Comparison of ENCODE assay signal across 8 cellular contexts in genomic region chr4:110005461-110006056, GRCh38.
A peak's percentile ranks its signal among the peaks of the same experiment; 100 is the strongest.
DNase-seq lines count a peak whose midpoint lies in the region; ATAC-seq and TF ChIP-seq lines count a peak whose summit lies in the region.

No MANE protein-coding gene starts in this region.

- peak overlapping the region; percentile 26 to 76 (median 61) for H3K27ac Mint-ChIP-seq in nephron

- no peaks in the 10 kb centered on the region for H3K36me3 Mint-ChIP-seq in nephron (ENCODE audit: low read depth)

- H3K9me3 Mint-ChIP-seq in nephron = no peaks in the 10 kb centered on the region

- no peaks in the 10 kb centered on the region for H3K4me1 ChIP-seq in RWPE2 (ENCODE audit: insufficient read depth, poor library complexity, severe bottlenecking)

- no peaks in the 10 kb centered on the region for H3K27me3 Mint-ChIP-seq in nephron (ENCODE audit: low read depth)

- H3K4me3 Mint-ChIP-seq in nephron = no peak overlapping the region

- H3K36me3 ChIP-seq in RWPE2 (ENCODE audit: low read depth) = no peaks in the 10 kb centered on the region

- H3K27me3 ChIP-seq in RWPE2 (ENCODE audit: insufficient read depth, poor library complexity, severe bottlenecking) = no peaks in the 10 kb centered on the region

- no peak for DNase-seq in activated CD4-positive, CD25-positive, alpha-beta regulatory T cell (lab: John Stamatoyannopoulos, UW)
- peak; percentile 60 for DNase-seq in KBM-7
- no peak for DNase-seq in RWPE2 (ENCODE audit: low spot score)
- DNase-seq in epithelial cell of prostate (ENCODE audit: low read depth, low spot score) = peak; percentile 29
- DNase-seq in HuH-7 (ENCODE audit: low spot score) = no peak

- ATAC-seq in activated CD4-positive, CD25-positive, alpha-beta regulatory T cell treated with anti-CD3 and anti-CD28 coated beads, Interleukin-2, amount 50 U/mL, for 24 hours = peak; percentile 57 to 60
- peak; percentile 84 for ATAC-seq in GM21447 (IDR thresholded peaks at IDR 0.05; ENCODE audit: unreplicated experiment)
- peak; percentile 77 for ATAC-seq in RWPE2 (ENCODE audit: low read depth)

- H3K27ac ChIP-seq in RWPE2 (ENCODE audit: poor library complexity, severe bottlenecking) = no peak overlapping the region
- H3K27ac ChIP-seq in epithelial cell of prostate = no peak overlapping the region

- no peak overlapping the region for H3K4me3 ChIP-seq in RWPE2 (ENCODE audit: severe bottlenecking)

- in situ Hi-C loops in KBM-7 (cut with MboI; ENCODE audit: low pct_unique_long_range_greater_than_20kb, low sequenced_read_pairs) = loop anchor here (10.0 kb wide), 1 partner anchor 519 kb away; no protein-coding TSS in a partner anchor

- TF ChIP-seq CTCF in RWPE2 (IDR thresholded peaks at IDR 0.05; ENCODE audit: poor library complexity, severe bottlenecking) (peak; percentile 93), nephron (IDR thresholded peaks at IDR 0.05; ENCODE audit: unreplicated experiment in 3 of 3) (peak; percentile 75 to 80 (median 77))

- no peaks in the 10 kb centered on the region for H3K9me3 ChIP-seq in RWPE2 (ENCODE audit: severe bottlenecking)

- peaks cover 41% of the 10 kb centered on the region for H3K4me1 Mint-ChIP-seq in nephron

Comparison
In these comparisons a context has a peak if more than half of its experiments do, and no peak if none do; other contexts are left out.
1. DNase-seq: peak in KBM-7 (single experiment) and epithelial cell of prostate (single experiment); none in activated CD4-positive, CD25-positive, alpha-beta regulatory T cell (0 of 4), RWPE2 (single experiment) and HuH-7 (single experiment).
2. Peak in every context shown above with its lines, with median percentiles within 50 percentile points of each other: ATAC-seq.